ENCODE assay signal across 10 cellular contexts in the genomic region with DNA sequence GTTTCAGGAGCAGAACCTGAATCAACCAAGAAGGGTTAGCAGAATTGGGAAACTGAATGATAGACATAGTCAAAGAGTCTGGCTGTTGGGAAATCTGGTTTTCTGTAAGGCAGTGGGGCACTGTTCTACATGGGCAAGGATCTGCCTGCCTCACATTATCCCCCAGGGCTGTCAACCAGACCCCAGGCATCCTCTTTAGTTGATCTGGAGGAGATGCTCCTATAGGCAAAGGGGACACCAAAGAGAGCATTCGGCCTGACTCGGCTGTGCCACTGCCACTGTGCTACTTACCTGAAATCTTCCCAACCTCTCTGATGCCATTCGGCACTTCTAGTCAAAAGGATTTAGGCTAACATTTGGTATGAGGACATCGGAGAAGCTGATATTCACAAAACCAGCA. TPM values are rescaled to one million over a fixed set of nuclear protein-coding genes. Genes with fewer than 3 reads are reported as not detected.
DNase-seq lines count a peak whose midpoint lies in the region; ATAC-seq and TF ChIP-seq lines count a peak whose summit lies in the region.
"Had no signal": no experiment of that assay in that cellular context is flagged by ENCODE, and none has a peak within 500 bp of the region (broad histone marks: within the 10 kb centered on the region; RNA-seq: fewer than 3 reads in every experiment).

No MANE protein-coding gene starts in this region.

- peaks cover 4% of the 10 kb centered on the region for H3K4me1 ChIP-seq in right cardiac atrium (ENCODE audit: control insufficient read depth, insufficient read depth, low read length)
- H3K4me1 ChIP-seq in lower lobe of right lung, result peaks cover 55% of the 10 kb centered on the region
- peaks cover 16 to 45% (median 33%) of the 10 kb centered on the region in 4 donors for H3K4me1 ChIP-seq in upper lobe of left lung

- peak overlapping the region; percentile 75 for H3K27ac Mint-ChIP-seq in activated naive CD8-positive, alpha-beta T cell treated with anti-CD3 and anti-CD28 coated beads for 36 hours

- no peaks in the 10 kb centered on the region for H3K27me3 Mint-ChIP-seq in activated naive CD8-positive, alpha-beta T cell treated with anti-CD3 and anti-CD28 coated beads for 36 hours

- no peak for TF ChIP-seq EP300 in upper lobe of left lung (IDR thresholded peaks at IDR 0.05)

- H3K9me3 Mint-ChIP-seq in activated naive CD8-positive, alpha-beta T cell treated with anti-CD3 and anti-CD28 coated beads for 36 hours, result no peaks in the 10 kb centered on the region

- H3K36me3 Mint-ChIP-seq in activated naive CD8-positive, alpha-beta T cell treated with anti-CD3 and anti-CD28 coated beads for 36 hours, result peaks cover 41% of the 10 kb centered on the region

- peaks cover 68% of the 10 kb centered on the region for H3K4me1 Mint-ChIP-seq in activated naive CD8-positive, alpha-beta T cell treated with anti-CD3 and anti-CD28 coated beads for 36 hours

- DNase-seq in right cardiac atrium (no peak), cardiac septum (ENCODE audit: low spot score) (no peak), lower lobe of right lung (no peak), upper lobe of left lung (no peak), NCI-H748 (lab: John Stamatoyannopoulos, UW; ENCODE audit: unreplicated experiment) (no peak)
- DNase-seq in activated naive CD8-positive, alpha-beta T cell treated with anti-CD3 and anti-CD28 coated beads for 36 hours, result no peak

- intact Hi-C loops in right cardiac atrium (cut with DNase I), result loop anchor here in 3 of 4 donors (5.0 to 10.0 kb wide), 6 partner anchors 51 to 528 kb away; partner anchors contain the start of genes ALKBH2 (in 2 of the 3), SSH1 (in 1 of the 3) and UNG (in 1 of the 3)
- intact Hi-C loops in cardiac septum (cut with DNase I), result no loop called here
- intact Hi-C loops in lower lobe of right lung (cut with DNase I), result no loop called here

- H3K4me3 ChIP-seq in right cardiac atrium (ENCODE audit: low read length) (no peak overlapping the region), lower lobe of right lung (no peak overlapping the region), upper lobe of left lung (no peak overlapping the region)
- H3K4me3 ChIP-seq: SJSA1 had no signal

- 95% methylated on average over 4 of the region's 4 CpGs for WGBS in right cardiac atrium
- 87 to 98% methylated on average over 4 of the region's 4 CpGs for WGBS in upper lobe of left lung, 2 donors

- no peaks in the 10 kb centered on the region for H3K27me3 ChIP-seq in right cardiac atrium (ENCODE audit: control insufficient read depth, insufficient read depth)
- H3K27me3 ChIP-seq in lower lobe of right lung (ENCODE audit: low read depth), result no peaks in the 10 kb centered on the region
- H3K27me3 ChIP-seq in upper lobe of left lung, result no peaks in the 10 kb centered on the region
- H3K27me3 ChIP-seq: SJSA1 had no signal

- TF ChIP-seq POLR2A in upper lobe of left lung (IDR thresholded peaks at IDR 0.05), result no peak

- ATAC-seq in right cardiac atrium (no peak), lower lobe of right lung (no peak), upper lobe of left lung (ENCODE audit: low FRiP score in 2 of 2) (no peak), GM21423 (IDR thresholded peaks at IDR 0.05; ENCODE audit: unreplicated experiment) (no peak), GM19455 (IDR thresholded peaks at IDR 0.05; ENCODE audit: unreplicated experiment) (no peak)

- no peak for TF ChIP-seq CTCF in lower lobe of right lung (IDR thresholded peaks at IDR 0.05)
- TF ChIP-seq CTCF in upper lobe of left lung (IDR thresholded peaks at IDR 0.05), result no peak

- no peak overlapping the region for H3K4me3 Mint-ChIP-seq in activated naive CD8-positive, alpha-beta T cell treated with anti-CD3 and anti-CD28 coated beads for 36 hours

- H3K9me3 ChIP-seq in right cardiac atrium (ENCODE audit: control insufficient read depth, low read length), result no peaks in the 10 kb centered on the region
- no peaks in the 10 kb centered on the region for H3K9me3 ChIP-seq in lower lobe of right lung
- no peaks in the 10 kb centered on the region for H3K9me3 ChIP-seq in upper lobe of left lung
- H3K9me3 ChIP-seq: SJSA1 had no signal

- H3K36me3 ChIP-seq in lower lobe of right lung (peaks cover 66% of the 10 kb centered on the region), upper lobe of left lung (peaks cover 23 to 62% (median 50%) of the 10 kb centered on the region in 4 donors)

- H3K27ac ChIP-seq in right cardiac atrium (ENCODE audit: low read length) (peak overlapping the region; percentile 59), lower lobe of right lung (peak overlapping the region; percentile 48), upper lobe of left lung (peak overlapping the region; percentile 20 to 60 (median 49))
- H3K27ac ChIP-seq: SJSA1 had no signal

RNA-seq across cellular contexts. Expression of gene ISCU, which starts 4.1 kb away (rescaled TPM):
- total RNA-seq in right cardiac atrium (100 to 1,000 TPM; 276 to 363 (median 303) TPM), cardiac septum (432 TPM), lower lobe of right lung (133 TPM), upper lobe of left lung (100 to 1,000 TPM; 130 to 192 (median 152) TPM)
- polyA plus RNA-seq in right cardiac atrium, result 457 TPM
- 10 to 100 TPM; 69.5 TPM for total RNA-seq in activated naive CD8-positive, alpha-beta T cell treated with anti-CD3 and anti-CD28 coated beads for 36 hours

RNA-seq across cellular contexts. Expression of gene SART3, which starts 5.5 kb away (rescaled TPM):
- 10 to 100 TPM; 21.1 to 27.7 (median 25.6) TPM for total RNA-seq in right cardiac atrium
- polyA plus RNA-seq in right cardiac atrium, result 14.2 TPM
- total RNA-seq in cardiac septum, result 29.2 TPM
- total RNA-seq in activated naive CD8-positive, alpha-beta T cell treated with anti-CD3 and anti-CD28 coated beads for 36 hours, result 10 to 100 TPM; 78.7 to 80.9 TPM
- 42.8 TPM for total RNA-seq in lower lobe of right lung
- total RNA-seq in upper lobe of left lung, result 100 to 1,000 TPM in 1 of 6 donors, 10 to 100 TPM in 5; 36.9 to 235 (median 63.9) TPM

RNA-seq across cellular contexts. Expression of gene TMEM119, which starts 31.4 kb away (rescaled TPM):
- total RNA-seq in right cardiac atrium, result 1 to 10 TPM; 1.8 to 3.5 (median 2.6) TPM
- polyA plus RNA-seq in right cardiac atrium, result 3.2 TPM
- 3.4 TPM for total RNA-seq in cardiac septum
- total RNA-seq in activated naive CD8-positive, alpha-beta T cell treated with anti-CD3 and anti-CD28 coated beads for 36 hours, result under 1 TPM in 1 of 2 experiments, not detected in 1; 0.12 TPM
- total RNA-seq in lower lobe of right lung, result 13.4 TPM
- 10 to 100 TPM in 5 of 6 donors, 1 to 10 TPM in 1; 1.5 to 50.7 (median 20.5) TPM for total RNA-seq in upper lobe of left lung
- total RNA-seq: HT-29 had no signal

RNA-seq across cellular contexts. Expression of gene FICD, which starts 51.4 kb away (rescaled TPM):
- total RNA-seq in right cardiac atrium (1 to 10 TPM; 2.8 to 7.1 (median 3.2) TPM), cardiac septum (3.8 TPM), lower lobe of right lung (8.3 TPM), upper lobe of left lung (10 to 100 TPM in 4 of 6 donors, 1 to 10 TPM in 2; 6.5 to 15.3 (median 12.2) TPM)
- 1.8 TPM for polyA plus RNA-seq in right cardiac atrium
- total RNA-seq in activated naive CD8-positive, alpha-beta T cell treated with anti-CD3 and anti-CD28 coated beads for 36 hours, result 1 to 10 TPM; 4.2 to 4.3 TPM

Comparison
In these comparisons a context has a peak if more than half of its experiments do, and no peak if none do; other contexts are left out.
1. intact Hi-C loops: an anchor here in right cardiac atrium (5.0 to 10.0 kb wide); none called in cardiac septum and lower lobe of right lung.